Comparison of ENCODE assay signal across 1 cellular context in the genomic region with DNA sequence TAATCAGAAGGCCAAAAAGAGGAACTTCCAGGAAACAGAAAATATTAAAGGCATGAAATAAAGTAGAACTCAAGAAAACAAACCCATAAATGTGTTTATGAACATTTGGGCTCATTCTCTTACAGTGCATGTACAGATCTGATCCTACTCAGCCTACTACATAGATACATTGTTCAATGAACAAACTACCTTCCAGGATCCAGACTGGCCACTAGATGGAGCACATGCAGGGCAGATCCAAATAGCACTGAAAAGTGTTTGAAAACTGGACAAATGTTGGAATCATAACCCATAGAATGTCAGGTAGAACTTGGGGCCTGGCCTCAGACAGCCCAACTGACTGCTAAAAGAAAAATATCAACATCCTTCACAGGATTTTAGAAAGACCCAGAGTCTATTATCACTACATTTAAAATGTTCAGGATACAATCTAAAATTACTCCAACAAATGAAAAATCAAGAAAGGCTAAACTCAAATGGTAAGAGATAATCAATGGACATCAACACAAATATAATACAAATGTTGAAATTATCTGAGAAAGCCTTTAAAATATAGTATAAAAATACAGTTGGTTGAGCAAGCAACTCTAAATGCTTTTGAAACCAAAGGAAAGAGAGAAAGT.
TF ChIP-seq lines count a peak whose summit lies in the region.

No MANE protein-coding gene starts in this region.

TF ChIP-seq in HEK293, 187 proteins besides CTCF, POLR2A, EP300 and RAD21 (continued from another document):
- TF ChIP-seq INSM2 (tag by site-specific recombination; IDR thresholded peaks at IDR 0.05) (no peak), ZNF121 (tag by site-specific recombination; IDR thresholded peaks at IDR 0.05) (no peak), ZNF266 (tag by site-specific recombination; IDR thresholded peaks at IDR 0.05; ENCODE audit: low read depth) (no peak), ZNF280C (tag by site-specific recombination; IDR thresholded peaks at IDR 0.05) (no peak), ZNF175 (tag by site-specific recombination; IDR thresholded peaks at IDR 0.05) (no peak), ZNF18 (tag by site-specific recombination; IDR thresholded peaks at IDR 0.05) (no peak), ZNF311 (tag by site-specific recombination; IDR thresholded peaks at IDR 0.05; ENCODE audit: borderline replicate concordance) (no peak), ZNF169 (tag by site-specific recombination; IDR thresholded peaks at IDR 0.05) (no peak), ZNF621 (tag by site-specific recombination; IDR thresholded peaks at IDR 0.05) (no peak), ZFP69B (tag by site-specific recombination; IDR thresholded peaks at IDR 0.05) (no peak), SETDB1 (IDR thresholded peaks at IDR 0.05; ENCODE audit: insufficient read length, low read length) (no peak), ZNF664 (tag by site-specific recombination; IDR thresholded peaks at IDR 0.05) (no peak), ZNF596 (tag by site-specific recombination; IDR thresholded peaks at IDR 0.05) (no peak), ZBTB7A (tag by site-specific recombination; IDR thresholded peaks at IDR 0.05; ENCODE audit: low read depth) (no peak)
